ENCODE assay signal across 14 cellular contexts in genomic region chr1:204584699-204585372, GRCh38.
DNase-seq lines count a peak whose midpoint lies in the region; ATAC-seq, FAIRE-seq and TF ChIP-seq lines count a peak whose summit lies in the region.
"Had no signal": no experiment of that assay in that cellular context is flagged by ENCODE, and none has a peak within 500 bp of the region (broad histone marks: within the 10 kb centered on the region; RNA-seq: fewer than 3 reads in every experiment).

No MANE protein-coding gene starts in this region.

- peaks cover under 1% of the 10 kb centered on the region; the same call in 1 of the 2 replicates for H3K27me3 ChIP-seq in H7 (ENCODE audit: control insufficient read depth, insufficient read depth, low read length)
- no peaks in the 10 kb centered on the region for H3K27me3 ChIP-seq in GM23248 (replicated peaks; ENCODE audit: insufficient read depth)
- H3K27me3 ChIP-seq: breast epithelium, gastroesophageal sphincter had no signal

- no peak for TF ChIP-seq CTCF in WTC11 (IDR thresholded peaks at IDR 0.05)
- no peak for TF ChIP-seq CTCF in kidney (IDR thresholded peaks at IDR 0.05; ENCODE audit: borderline replicate concordance, extremely low read depth, insufficient read depth)

- H3K4me3 ChIP-seq in H7 (ENCODE audit: insufficient read depth, low read depth, low read length) (no peak overlapping the region), kidney (ENCODE audit: low read length in 2 of 2) (no peak overlapping the region), GM23248 (no peak overlapping the region)
- H3K4me3 ChIP-seq: breast epithelium, gastroesophageal sphincter had no signal

- H3K9ac ChIP-seq in kidney (ENCODE audit: low read length in 2 of 2) (no peak overlapping the region), GM23248 (no peak overlapping the region)

- intact Hi-C loops in kidney (cut with DNase I): no loop called here

- no peak overlapping the region for H2AFZ ChIP-seq in GM23248

- H3K9me3 ChIP-seq in kidney (ENCODE audit: control insufficient read depth in 1 of 2, low read length in 2 of 2) (no peaks in the 10 kb centered on the region), GM23248 (ENCODE audit: low read depth) (no peaks in the 10 kb centered on the region)
- H3K9me3 ChIP-seq: breast epithelium, gastroesophageal sphincter had no signal

- H3K36me3 ChIP-seq in H7 (replicated peaks; ENCODE audit: control insufficient read depth, insufficient read depth, low read length) (no peaks in the 10 kb centered on the region), kidney (ENCODE audit: control insufficient read depth in 1 of 2, insufficient read depth in 2 of 2, low read length in 2 of 2) (no peaks in the 10 kb centered on the region), GM23248 (ENCODE audit: low read depth) (no peaks in the 10 kb centered on the region)
- H3K36me3 ChIP-seq: breast epithelium, gastroesophageal sphincter had no signal

- no peaks in the 10 kb centered on the region for H3F3A ChIP-seq in GM23248 (ENCODE audit: insufficient read depth)

- H3K27ac ChIP-seq in kidney (ENCODE audit: low read depth in 2 of 2, low read length in 2 of 2) (no peak overlapping the region), GM23248 (no peak overlapping the region)
- H3K27ac ChIP-seq: gastroesophageal sphincter had no signal

- H3K79me2 ChIP-seq in GM23248 (ENCODE audit: insufficient read depth): no peaks in the 10 kb centered on the region

- in situ Hi-C loops in GM23248 (cut with MboI): no loop called here

- peaks cover 4% of the 10 kb centered on the region; the same call in 1 of the 2 replicates for H3K9me3 Mint-ChIP-seq in WTC11
- H3K9me3 Mint-ChIP-seq in naive B cell: no peaks in the 10 kb centered on the region
- H3K9me3 Mint-ChIP-seq: nephron had no signal

- H3K4me2 ChIP-seq in GM23248 (ENCODE audit: unreplicated experiment): no peak overlapping the region

- no peak overlapping the region for H3K4me3 Mint-ChIP-seq in WTC11
- peak overlapping the region in 2 of 8 donors; percentile 25 to 41 for H3K4me3 Mint-ChIP-seq in naive B cell
- H3K4me3 Mint-ChIP-seq: nephron had no signal

- peaks cover 4% of the 10 kb centered on the region for H3K27me3 Mint-ChIP-seq in WTC11 (ENCODE audit: low read depth)
- H3K27me3 Mint-ChIP-seq in naive B cell: no peaks in the 10 kb centered on the region

- no peaks in the 10 kb centered on the region for H4K20me1 ChIP-seq in GM23248 (ENCODE audit: insufficient read depth)

- H3K27ac Mint-ChIP-seq in WTC11: no peak overlapping the region; the same call in 1 of the 2 replicates
- peak overlapping the region in 2 of 6 donors; percentile 70 to 91 for H3K27ac Mint-ChIP-seq in naive B cell
- H3K27ac Mint-ChIP-seq: nephron had no signal

- POLR2A ChIA-PET in WTC11 (lab: Charles Lee): interaction anchor here (0.7 to 1.1 kb wide), 2 partner anchors 16 to 24 kb away, joined by 3 read pairs; no protein-coding TSS in a partner anchor

- H3K4me1 Mint-ChIP-seq in WTC11 (peaks cover 33% of the 10 kb centered on the region), naive B cell (peaks cover 28 to 58% (median 36%) of the 10 kb centered on the region in 3 donors)

- H3K4me1 ChIP-seq in kidney (ENCODE audit: control insufficient read depth in 1 of 2, insufficient read depth in 1 of 2, low read depth in 1 of 2, low read length in 2 of 2): no peaks in the 10 kb centered on the region
- peaks cover 5% of the 10 kb centered on the region; the same call in 1 of the 2 replicates for H3K4me1 ChIP-seq in GM23248 (ENCODE audit: insufficient read depth)

- no peak for FAIRE-seq in kidney (lab: Jason Lieb, UNC)

- 73 to 76% methylated on average over 11 of the region's 11 CpGs for WGBS in GM23248 (ENCODE audit: low coverage in 1 of 2, low lambda C conversion rate in 2 of 2, missing lambda C conversion rate in 2 of 2), 2 experiments

- no peaks in the 10 kb centered on the region for H3K9me2 ChIP-seq in GM23248 (ENCODE audit: insufficient read depth)

- DNase-seq in D341Med (ENCODE audit: low spot score) (peak; percentile 20), H7 (peak; percentile 63), WTC11 (ENCODE audit: low spot score) (peak; percentile 40), naive B cell (no peak), kidney (no peak), GM23248 (no peak)
- DNase-seq: IMR-90, kidney glomerular epithelial cell had no signal

- H3K36me3 Mint-ChIP-seq in WTC11 (no peaks in the 10 kb centered on the region; the same call in none of the 2 replicates), naive B cell (peaks cover 7 to 12% of the 10 kb centered on the region in 2 donors)

- CTCF ChIA-PET in WTC11 (lab: Charles Lee): interaction anchor here (0.9 to 1.6 kb wide), 6 partner anchors 9 to 222 kb away, joined by 4 to 11 read pairs (median 4); no protein-coding TSS in a partner anchor

- peak; percentile 84 for ATAC-seq in WTC11
- ATAC-seq in naive B cell (ENCODE audit: low read depth in 2 of 2): peak; percentile 55 to 82
- ATAC-seq in HG03460 (IDR thresholded peaks at IDR 0.05; ENCODE audit: unreplicated experiment): no peak
- ATAC-seq: activated CD4-positive, CD25-positive, alpha-beta regulatory T cell treated with anti-CD3 and anti-CD28 coated beads, Interleukin-2, amount 50 U/mL, for 24 hours; gastroesophageal sphincter; sciatic nerve had no signal

TF ChIP-seq in WTC11, 78 proteins besides CTCF, POLR2A, EP300 and RAD21:
- TF ChIP-seq ZNF263 (CRISPR knock-in tag; IDR thresholded peaks at IDR 0.05; ENCODE audit: low read depth) (peak; percentile 63; the same call in 1 of the 2 replicates), PREB (CRISPR knock-in tag; IDR thresholded peaks at IDR 0.05; ENCODE audit: borderline replicate concordance) (no peak)

Comparison
In these comparisons a context has a peak if more than half of its experiments do, and no peak if none do; other contexts are left out.
1. DNase-seq: peak in D341Med (single experiment), H7 (single experiment) and WTC11 (single experiment); none in naive B cell (single experiment), kidney (single experiment) and GM23248 (single experiment).